In the genomic region with DNA sequence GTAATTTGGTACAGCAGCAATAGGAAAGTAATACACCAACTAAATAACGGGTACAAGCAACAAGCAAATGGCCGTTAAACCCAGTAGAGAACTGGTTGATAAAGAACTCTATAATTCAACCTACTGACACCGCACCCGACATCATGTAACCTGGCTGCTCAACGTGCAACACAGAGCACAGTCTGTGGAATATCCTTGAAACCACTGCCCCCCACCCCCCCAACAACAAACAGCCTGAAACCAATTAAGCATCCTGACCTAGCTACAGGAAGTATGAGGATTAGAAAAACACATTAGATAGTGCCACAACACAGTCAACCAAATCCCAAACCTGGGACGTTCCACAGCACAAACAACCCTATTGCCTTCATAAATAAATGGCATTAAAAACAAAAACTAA, we compare ENCODE assay signal across 13 cellular contexts. TPM values are rescaled to one million over a fixed set of nuclear protein-coding genes. Genes with fewer than 3 reads are reported as not detected.
A peak's percentile ranks its signal among the peaks of the same experiment; 100 is the strongest.
DNase-seq lines count a peak whose midpoint lies in the region; ATAC-seq and TF ChIP-seq lines count a peak whose summit lies in the region.
"Had no signal": no experiment of that assay in that cellular context is flagged by ENCODE, and none has a peak within 500 bp of the region (broad histone marks: within the 10 kb centered on the region; RNA-seq: fewer than 3 reads in every experiment).

No MANE protein-coding gene starts in this region.

- 94% methylated on average over 6 of the region's 6 CpGs for WGBS in mesenchymal stem cell

- no peak overlapping the region for H3K14ac ChIP-seq in mesenchymal stem cell (ENCODE audit: low read length in 2 of 2)

- no peak overlapping the region for H2BK120ac ChIP-seq in mesenchymal stem cell (ENCODE audit: low read depth, low read length)

- H2BK12ac ChIP-seq in mesenchymal stem cell (ENCODE audit: low read length in 2 of 2) = no peak overlapping the region

- no peak for TF ChIP-seq CTCF in HEK293 (tag by site-specific recombination; IDR thresholded peaks at IDR 0.05)

- 0 out of 2 replicates have a peak, but pooled peaks cover 2% of the 10 kb centered on the region for H3K9me3 ChIP-seq in BLaER1
- no peaks in the 10 kb centered on the region for H3K9me3 ChIP-seq in HEK293 (ENCODE audit: control insufficient read depth, insufficient read depth, low read depth, low read length)
- no peaks in the 10 kb centered on the region for H3K9me3 ChIP-seq in mesenchymal stem cell (ENCODE audit: control insufficient read depth, low read length)
- H3K9me3 ChIP-seq: HAP-1 had no signal

- CTCF ChIA-PET in HEK293 (lab: Yijun Ruan, JAX) = interaction anchor here (0.7 to 1.2 kb wide), 3 partner anchors 12 to 409 kb away, joined by 3 to 5 read pairs (median 4); no protein-coding TSS in a partner anchor

- H2AK5ac ChIP-seq in mesenchymal stem cell (ENCODE audit: low read length, severe bottlenecking) = no peak overlapping the region

- no peak overlapping the region for H2BK15ac ChIP-seq in mesenchymal stem cell (ENCODE audit: low read depth, poor library complexity, severe bottlenecking)

- no peak overlapping the region for H2BK5ac ChIP-seq in mesenchymal stem cell (ENCODE audit: low read depth, low read length, poor library complexity, severe bottlenecking)

- peaks cover 85% of the 10 kb centered on the region for H4K20me1 ChIP-seq in BLaER1

- no peak overlapping the region for H3K4ac ChIP-seq in mesenchymal stem cell (ENCODE audit: low read depth in 1 of 2, low read length in 2 of 2)

- peaks cover 0 to 11% of the 10 kb centered on the region in 2 donors for H3K36me3 Mint-ChIP-seq in activated naive CD4-positive, alpha-beta T cell treated with anti-CD3 and anti-CD28 coated beads, Interleukin-2, amount 50 U/mL, for 72 hours

- H3K23ac ChIP-seq in mesenchymal stem cell (ENCODE audit: low read length in 2 of 2) = no peak overlapping the region

- peaks cover 11% of the 10 kb centered on the region for H3K79me1 ChIP-seq in mesenchymal stem cell (replicated peaks; ENCODE audit: low read length, poor library complexity, severe bottlenecking)

- H3K27ac ChIP-seq in BLaER1 (no peak overlapping the region), HEK293 (ENCODE audit: extremely low read depth, low read depth, low read length) (no peak overlapping the region), mesenchymal stem cell (ENCODE audit: low read length, poor library complexity, severe bottlenecking) (no peak overlapping the region)
- H3K27ac ChIP-seq: 22Rv1 had no signal

- H3K4me2 ChIP-seq in BLaER1 = peak overlapping the region; percentile 7
- no peak overlapping the region for H3K4me2 ChIP-seq in mesenchymal stem cell (ENCODE audit: low read length, poor library complexity, severe bottlenecking)

- peaks cover 37% of the 10 kb centered on the region for H3K4me1 ChIP-seq in BLaER1
- H3K4me1 ChIP-seq in HEK293 (ENCODE audit: control insufficient read depth, insufficient read depth, low read length) = peaks cover 4% of the 10 kb centered on the region; the same call in 1 of the 2 replicates
- peaks cover 11% of the 10 kb centered on the region for H3K4me1 ChIP-seq in mesenchymal stem cell (ENCODE audit: control insufficient read depth, insufficient read depth, low read depth, low read length)
- H3K4me1 ChIP-seq: HAP-1 had no signal

- peaks cover 19% of the 10 kb centered on the region for H3K36me3 ChIP-seq in BLaER1
- peaks cover 0 to 4% of the 10 kb centered on the region in 2 experiments; a peak in 2 of 3 replicates for H3K36me3 ChIP-seq in HEK293 (ENCODE audit: control insufficient read depth in 2 of 2, insufficient read depth in 1 of 2, low read length in 2 of 2)
- peaks cover 6 to 19% of the 10 kb centered on the region in 2 experiments for H3K36me3 ChIP-seq in mesenchymal stem cell (ENCODE audit: control insufficient read depth in 1 of 2, insufficient read depth in 2 of 2, low read depth in 1 of 2, low read length in 2 of 2)

- H3K27me3 ChIP-seq in BLaER1 (no peaks in the 10 kb centered on the region), mesenchymal stem cell (ENCODE audit: control insufficient read depth in 1 of 2, insufficient read depth in 1 of 2, low read length in 2 of 2) (no peaks in the 10 kb centered on the region)

- H3K27ac Mint-ChIP-seq in activated naive CD4-positive, alpha-beta T cell treated with anti-CD3 and anti-CD28 coated beads, Interleukin-2, amount 50 U/mL, for 72 hours = no peak overlapping the region
- H3K27ac Mint-ChIP-seq: HFFc6 had no signal

- DNase-seq in NCI-H82 (lab: John Stamatoyannopoulos, UW) (peak; percentile 32), NCI-H82 treated with DMSO at 0.1 percent for 48 hours (lab: John Stamatoyannopoulos, UW; ENCODE audit: unreplicated experiment) (no peak), mesenchymal stem cell (no peak), NCI-H146 treated with DMSO at 0.1 percent for 48 hours (lab: John Stamatoyannopoulos, UW; ENCODE audit: unreplicated experiment) (no peak)
- no peak for DNase-seq in activated naive CD4-positive, alpha-beta T cell treated with anti-CD3 and anti-CD28 coated beads, Interleukin-2, amount 50 U/mL, for 72 hours (ENCODE audit: low spot score in 2 of 2)
- DNase-seq: Calu3, DMS 273 treated with DMSO at 0.1 percent for 48 hours, HFFc6 had no signal

- H3K4me3 ChIP-seq in BLaER1 (no peak overlapping the region), HEK293 (ENCODE audit: low read depth, low read length) (no peak overlapping the region), mesenchymal stem cell (ENCODE audit: insufficient read depth in 1 of 2, low read depth in 1 of 2, low read length in 2 of 2) (no peak overlapping the region)
- H3K4me3 ChIP-seq: HAP-1 had no signal

- no peak overlapping the region for H3K9ac ChIP-seq in BLaER1
- H3K9ac ChIP-seq in mesenchymal stem cell (ENCODE audit: low read length) = no peak overlapping the region

- H3K9me3 Mint-ChIP-seq in activated naive CD4-positive, alpha-beta T cell treated with anti-CD3 and anti-CD28 coated beads, Interleukin-2, amount 50 U/mL, for 72 hours = no peaks in the 10 kb centered on the region
- H3K9me3 Mint-ChIP-seq: HFFc6 had no signal

- H4K91ac ChIP-seq in mesenchymal stem cell (ENCODE audit: low read length) = peak overlapping the region; percentile 48

- H2AFZ ChIP-seq in mesenchymal stem cell (ENCODE audit: low read depth, low read length) = no peak overlapping the region

- no peak overlapping the region for H3K18ac ChIP-seq in mesenchymal stem cell (ENCODE audit: low read depth in 1 of 2, low read length in 2 of 2)

- ATAC-seq in GM18511 (IDR thresholded peaks at IDR 0.05; ENCODE audit: unreplicated experiment) = no peak
- ATAC-seq in activated naive CD4-positive, alpha-beta T cell treated with anti-CD3 and anti-CD28 coated beads, Interleukin-2, amount 50 U/mL, for 72 hours = no peak

- no peak overlapping the region for H4K8ac ChIP-seq in mesenchymal stem cell (ENCODE audit: low read length)

- POLR2A ChIA-PET in HEK293 (lab: Yijun Ruan, JAX) = interaction anchor here (0.6 kb wide), 2 partner anchors 60 to 350 kb away, joined by 3 read pairs; no protein-coding TSS in a partner anchor

TF ChIP-seq in HEK293, 187 proteins besides CTCF, POLR2A, EP300 and RAD21 (continues in another document):
- no peak for TF ChIP-seq ZNF416 (tag by site-specific recombination; IDR thresholded peaks at IDR 0.05)
- TF ChIP-seq ZNF677 (tag by site-specific recombination; IDR thresholded peaks at IDR 0.05) = no peak
- no peak for TF ChIP-seq ZNF311 (tag by site-specific recombination; IDR thresholded peaks at IDR 0.05; ENCODE audit: borderline replicate concordance)
- TF ChIP-seq, protein P1, sequence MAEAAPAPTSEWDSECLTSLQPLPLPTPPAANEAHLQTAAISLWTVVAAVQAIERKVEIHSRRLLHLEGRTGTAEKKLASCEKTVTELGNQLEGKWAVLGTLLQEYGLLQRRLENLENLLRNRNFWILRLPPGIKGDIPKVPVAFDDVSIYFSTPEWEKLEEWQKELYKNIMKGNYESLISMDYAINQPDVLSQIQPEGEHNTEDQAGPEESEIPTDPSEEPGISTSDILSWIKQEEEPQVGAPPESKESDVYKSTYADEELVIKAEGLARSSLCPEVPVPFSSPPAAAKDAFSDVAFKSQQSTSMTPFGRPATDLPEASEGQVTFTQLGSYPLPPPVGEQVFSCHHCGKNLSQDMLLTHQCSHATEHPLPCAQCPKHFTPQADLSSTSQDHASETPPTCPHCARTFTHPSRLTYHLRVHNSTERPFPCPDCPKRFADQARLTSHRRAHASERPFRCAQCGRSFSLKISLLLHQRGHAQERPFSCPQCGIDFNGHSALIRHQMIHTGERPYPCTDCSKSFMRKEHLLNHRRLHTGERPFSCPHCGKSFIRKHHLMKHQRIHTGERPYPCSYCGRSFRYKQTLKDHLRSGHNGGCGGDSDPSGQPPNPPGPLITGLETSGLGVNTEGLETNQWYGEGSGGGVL (tag by site-specific recombination; IDR thresholded peaks at IDR 0.05) = no peak
- TF ChIP-seq ZBTB7A (tag by site-specific recombination; IDR thresholded peaks at IDR 0.05; ENCODE audit: low read depth) = no peak
- TF ChIP-seq, protein P2, sequence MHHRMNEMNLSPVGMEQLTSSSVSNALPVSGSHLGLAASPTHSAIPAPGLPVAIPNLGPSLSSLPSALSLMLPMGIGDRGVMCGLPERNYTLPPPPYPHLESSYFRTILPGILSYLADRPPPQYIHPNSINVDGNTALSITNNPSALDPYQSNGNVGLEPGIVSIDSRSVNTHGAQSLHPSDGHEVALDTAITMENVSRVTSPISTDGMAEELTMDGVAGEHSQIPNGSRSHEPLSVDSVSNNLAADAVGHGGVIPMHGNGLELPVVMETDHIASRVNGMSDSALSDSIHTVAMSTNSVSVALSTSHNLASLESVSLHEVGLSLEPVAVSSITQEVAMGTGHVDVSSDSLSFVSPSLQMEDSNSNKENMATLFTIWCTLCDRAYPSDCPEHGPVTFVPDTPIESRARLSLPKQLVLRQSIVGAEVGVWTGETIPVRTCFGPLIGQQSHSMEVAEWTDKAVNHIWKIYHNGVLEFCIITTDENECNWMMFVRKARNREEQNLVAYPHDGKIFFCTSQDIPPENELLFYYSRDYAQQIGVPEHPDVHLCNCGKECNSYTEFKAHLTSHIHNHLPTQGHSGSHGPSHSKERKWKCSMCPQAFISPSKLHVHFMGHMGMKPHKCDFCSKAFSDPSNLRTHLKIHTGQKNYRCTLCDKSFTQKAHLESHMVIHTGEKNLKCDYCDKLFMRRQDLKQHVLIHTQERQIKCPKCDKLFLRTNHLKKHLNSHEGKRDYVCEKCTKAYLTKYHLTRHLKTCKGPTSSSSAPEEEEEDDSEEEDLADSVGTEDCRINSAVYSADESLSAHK (tag by site-specific recombination; IDR thresholded peaks at IDR 0.05) = peak; percentile 54; the same call in 1 of the 2 replicates

RNA-seq across cellular contexts. Expression of gene HDLBP, which starts 23.5 kb away (rescaled TPM):
- polyA plus RNA-seq in mesenchymal stem cell (2013, experiment 1 of 2) = 768 TPM
- 740 TPM for polyA plus RNA-seq in mesenchymal stem cell (2013, experiment 2 of 2)
- total RNA-seq in activated naive CD4-positive, alpha-beta T cell treated with anti-CD3 and anti-CD28 coated beads, Interleukin-2, amount 50 U/mL, for 72 hours = 100 to 1,000 TPM; 276 to 297 TPM

RNA-seq across cellular contexts. Expression of gene SEPTIN2, which starts 23.7 kb away (rescaled TPM):
- polyA plus RNA-seq in mesenchymal stem cell (2013, experiment 1 of 2) = 369 TPM
- 372 TPM for polyA plus RNA-seq in mesenchymal stem cell (2013, experiment 2 of 2)
- total RNA-seq in activated naive CD4-positive, alpha-beta T cell treated with anti-CD3 and anti-CD28 coated beads, Interleukin-2, amount 50 U/mL, for 72 hours = 100 to 1,000 TPM; 148 to 210 TPM
